In genomic region chr16:13995194-13995593, GRCh38 we compare ENCODE assay signal across 15 cellular contexts.
DNase-seq lines count a peak whose midpoint lies in the region; ATAC-seq and TF ChIP-seq lines count a peak whose summit lies in the region.
"Had no signal": no experiment of that assay in that cellular context is flagged by ENCODE, and none has a peak within 500 bp of the region (broad histone marks: within the 10 kb centered on the region; RNA-seq: fewer than 3 reads in every experiment).

No MANE protein-coding gene starts in this region.

- no peak for ATAC-seq in heart left ventricle
- peak; percentile 89 for ATAC-seq in left lobe of liver
- no peak for ATAC-seq in gastrocnemius medialis
- no peak for ATAC-seq in GM21515 (IDR thresholded peaks at IDR 0.05; ENCODE audit: unreplicated experiment)

- no peak for DNase-seq in heart left ventricle
- no peak for DNase-seq in cardiac septum (ENCODE audit: low spot score)
- DNase-seq in left lobe of liver (ENCODE audit: low spot score) = peak; percentile 58
- DNase-seq in gastrocnemius medialis = no peak
- no peak for DNase-seq in NCI-H526 treated with DMSO at 0.1 percent for 48 hours (lab: John Stamatoyannopoulos, UW)
- DNase-seq: 8988T; AML-193; Caco-2; CD8-positive, alpha-beta memory T cell; DMS79; GOT3; H9 had no signal

- no peak for TF ChIP-seq CTCF in heart left ventricle (IDR thresholded peaks at IDR 0.05)
- TF ChIP-seq CTCF in VCaP (conservative IDR thresholded peaks at IDR 0.05) = no peak
- TF ChIP-seq CTCF in gastrocnemius medialis (IDR thresholded peaks at IDR 0.05 in 4 of 5, conservative IDR thresholded peaks at IDR 0.05 in 1 of 5) = no peak

- in situ Hi-C loops in gastrocnemius medialis (cut with MboI; ENCODE audit: low sequenced_read_pairs in 4 of 4) = no loop called here

- H3K36me3 ChIP-seq in heart left ventricle (no peaks in the 10 kb centered on the region), gastrocnemius medialis (no peaks in the 10 kb centered on the region)
- H3K36me3 ChIP-seq: BLaER1 had no signal

- WGBS in heart left ventricle, 4 donors = 85 to 100% (median 86%) methylated on average over 1 of the region's 1 CpG

- H3K4me1 ChIP-seq in heart left ventricle (peaks cover 0 to 45% (median 36%) of the 10 kb centered on the region in 12 donors), gastrocnemius medialis (peaks cover 40 to 45% of the 10 kb centered on the region in 2 donors)

- H3K9me3 ChIP-seq in heart left ventricle (no peaks in the 10 kb centered on the region), gastrocnemius medialis (no peaks in the 10 kb centered on the region)
- H3K9me3 ChIP-seq: BLaER1, Caco-2 had no signal

- no peaks in the 10 kb centered on the region for H3K27me3 ChIP-seq in heart left ventricle
- H3K27me3 ChIP-seq in gastrocnemius medialis = no peaks in the 10 kb centered on the region
- H3K27me3 ChIP-seq: BLaER1 had no signal

- intact Hi-C loops in heart left ventricle (cut with DNase I) = loop anchor here in 3 of 10 donors (5.0 kb wide), 2 partner anchors 58 to 192 kb away; no protein-coding TSS in a partner anchor
- intact Hi-C loops in cardiac septum (cut with DNase I) = loop anchor here (5.0 kb wide), 1 partner anchor 192 kb away; no protein-coding TSS in a partner anchor
- intact Hi-C loops in gastrocnemius medialis (cut with DNase I; ENCODE audit: low total_unique reads) = no loop called here

- TF ChIP-seq POLR2A in heart left ventricle (IDR thresholded peaks at IDR 0.05) (no peak), gastrocnemius medialis (IDR thresholded peaks at IDR 0.05) (no peak)

- H3K4me3 ChIP-seq in heart left ventricle (no peak overlapping the region), gastrocnemius medialis (peak overlapping the region in 2 of 4 donors; percentile 39 to 48)
- H3K4me3 ChIP-seq: BLaER1 had no signal

- H3K27ac ChIP-seq in heart left ventricle (peak overlapping the region; percentile 45 to 90 (median 75)), VCaP (peak overlapping the region; percentile 19; the same call in 1 of the 2 replicates), gastrocnemius medialis (peak overlapping the region; percentile 83 to 90 (median 84))
- H3K27ac ChIP-seq: BLaER1 had no signal

Comparison
In these comparisons a context has a peak if more than half of its experiments do, and no peak if none do; other contexts are left out.
1. H3K27ac ChIP-seq: peak in every context shown above with its lines; median percentile 84 in gastrocnemius medialis; 75 in heart left ventricle; 19 in VCaP.